ENCODE assay signal across 17 cellular contexts in genomic region chr2:189249901-189250300, GRCh38.
DNase-seq lines count a peak whose midpoint lies in the region; ATAC-seq and TF ChIP-seq lines count a peak whose summit lies in the region.
"Had no signal": no experiment of that assay in that cellular context is flagged by ENCODE, and none has a peak within 500 bp of the region (broad histone marks: within the 10 kb centered on the region; RNA-seq: fewer than 3 reads in every experiment).

No MANE protein-coding gene starts in this region.

- H3K27me3 ChIP-seq in IMR-90 (ENCODE audit: control insufficient read depth, insufficient read depth, low read length): no peaks in the 10 kb centered on the region
- H3K27me3 ChIP-seq in left lung: no peaks in the 10 kb centered on the region
- H3K27me3 ChIP-seq in thoracic aorta (replicated peaks; ENCODE audit: insufficient read depth): no peaks in the 10 kb centered on the region

- no peak overlapping the region for H2AK5ac ChIP-seq in IMR-90 (ENCODE audit: low read depth, low read length)

- 40% methylated on average over 1 of the region's 5 CpGs; no CpG with 5 or more reads in 1 of the 2 experiments for WGBS in IMR-90 (ENCODE audit: extremely low coverage in 2 of 2, insufficient read length in 1 of 2), 2 experiments

- TF ChIP-seq RAD21 in IMR-90 (IDR thresholded peaks at IDR 0.05; ENCODE audit: low read length): no peak

- dilution Hi-C loops in IMR-90 (cut with HindIII; ENCODE audit: low sequenced_read_pairs, unreplicated experiment): no loop called here

- CTCF ChIA-PET in IMR-90 (lab: Yijun Ruan, JAX): no interaction called here

- peak overlapping the region; percentile 32; the same call in 1 of the 2 replicates for H3K18ac ChIP-seq in IMR-90 (ENCODE audit: low read depth, low read length)

- H2AK9ac ChIP-seq in IMR-90 (replicated peaks; ENCODE audit: low read depth, low read length, poor library complexity): no peak overlapping the region

- no peak for DNase-seq in IMR-90
- DNase-seq in choroid plexus epithelial cell (ENCODE audit: low read depth): peak; percentile 67
- peak in 1 of 2 donors; percentile 29 for DNase-seq in left lung
- no peak for DNase-seq in thoracic aorta (ENCODE audit: low spot score)
- no peak for DNase-seq in activated CD4-positive, alpha-beta T cell treated with anti-CD3 and anti-CD28 coated beads, Interleukin-2, amount 50 U/mL, for 4 hours
- DNase-seq: NCI-H1105, NCI-H146, NCI-H2029, NCI-H2227 treated with DMSO at 0.1 percent for 48 hours, NCI-H510A treated with DMSO at 0.1 percent for 48 hours, NCI-H748 treated with DMSO at 0.1 percent for 48 hours, PC-9, SIG-M5, SK-N-SH had no signal

- H3K9ac ChIP-seq in IMR-90 (ENCODE audit: low read depth, low read length): no peak overlapping the region
- H3K9ac ChIP-seq: SK-N-SH had no signal

- no peak overlapping the region for H3K4me2 ChIP-seq in IMR-90 (ENCODE audit: low read depth, low read length)
- H3K4me2 ChIP-seq: PC-9, SK-N-SH had no signal

- peaks cover 0 to 6% of the 10 kb centered on the region in 2 experiments; a peak in 1 of 4 replicates for H3K79me1 ChIP-seq in IMR-90 (ENCODE audit: low read depth in 1 of 2, low read length in 2 of 2)

- no peak overlapping the region for H2AFZ ChIP-seq in IMR-90 (replicated peaks; ENCODE audit: low read length, poor library complexity)
- H2AFZ ChIP-seq: PC-9 had no signal

- no peak overlapping the region for H2BK20ac ChIP-seq in IMR-90 (ENCODE audit: low read depth, low read length)

- no peak overlapping the region for H2BK5ac ChIP-seq in IMR-90 (ENCODE audit: low read depth, low read length, poor library complexity, severe bottlenecking)

- no peak overlapping the region for H3K56ac ChIP-seq in IMR-90 (ENCODE audit: extremely low read depth, insufficient read depth, low read length)

- H4K91ac ChIP-seq in IMR-90 (ENCODE audit: insufficient read depth, low read depth, low read length): no peak overlapping the region

- ATAC-seq in IMR-90 (ENCODE audit: low read depth) (no peak), left lung (peak; percentile 84), thoracic aorta (ENCODE audit: insufficient number of reproducible peaks, low FRiP score, low read depth) (no peak), HG02938 (IDR thresholded peaks at IDR 0.05; ENCODE audit: unreplicated experiment) (no peak), GM18867 (IDR thresholded peaks at IDR 0.05; ENCODE audit: unreplicated experiment) (no peak)
- ATAC-seq: HCT116 had no signal

- H3K9me1 ChIP-seq in IMR-90 (ENCODE audit: insufficient read depth, low read length): peaks cover 6% of the 10 kb centered on the region

- H3K27ac ChIP-seq in IMR-90 (ENCODE audit: insufficient read depth, low read length): no peak overlapping the region
- no peak overlapping the region for H3K27ac ChIP-seq in left lung
- peak overlapping the region; percentile 22 to 26 for H3K27ac ChIP-seq in thoracic aorta
- H3K27ac ChIP-seq: PC-9 had no signal

- TF ChIP-seq POLR2A in IMR-90 (IDR thresholded peaks at IDR 0.05; ENCODE audit: low read depth, low read length): no peak

- no peak overlapping the region for H4K8ac ChIP-seq in IMR-90 (ENCODE audit: low read depth in 2 of 2, low read length in 2 of 2)

- no TSS peak for BruUV-seq in IMR-90 (replicated peaks; lab: Mats Ljungman, UMichigan)

- in situ Hi-C loops in IMR-90 (cut with MboI; ENCODE audit: low sequenced_read_pairs): no loop called here

- H3K9me3 ChIP-seq in IMR-90 (ENCODE audit: control insufficient read depth, insufficient read depth, low read length) (no peaks in the 10 kb centered on the region), left lung (no peaks in the 10 kb centered on the region), thoracic aorta (no peaks in the 10 kb centered on the region)
- H3K9me3 ChIP-seq: SK-N-SH had no signal

- no peak overlapping the region for H3K23ac ChIP-seq in IMR-90 (ENCODE audit: low read depth, low read length)

- H3K4me3 ChIP-seq in IMR-90 (ENCODE audit: insufficient read depth, low read depth, low read length) (no peak overlapping the region), choroid plexus epithelial cell (ENCODE audit: low read depth, low read length) (no peak overlapping the region), left lung (no peak overlapping the region), thoracic aorta (no peak overlapping the region)
- H3K4me3 ChIP-seq: PC-9 had no signal

- intact Hi-C loops in IMR-90 (cut with micrococcal nuclease) (no loop called here), left lung (cut with DNase I) (no loop called here)

- no peak overlapping the region for H4K5ac ChIP-seq in IMR-90 (ENCODE audit: low read depth, low read length)

- TF ChIP-seq CTCF in IMR-90 (conservative IDR thresholded peaks at IDR 0.05; ENCODE audit: low read depth, low read length): no peak
- no peak for TF ChIP-seq CTCF in choroid plexus epithelial cell (conservative IDR thresholded peaks at IDR 0.05; ENCODE audit: low read depth, low read length)
- TF ChIP-seq CTCF in left lung (IDR thresholded peaks at IDR 0.05): no peak
- TF ChIP-seq CTCF in thoracic aorta (IDR thresholded peaks at IDR 0.05): no peak

- H2BK15ac ChIP-seq in IMR-90 (ENCODE audit: low read depth, low read length): 0 out of 3 replicates have a peak overlapping the region, but pooled peaks have one; percentile 44

- H4K20me1 ChIP-seq in IMR-90 (ENCODE audit: insufficient read depth, low read length): no peaks in the 10 kb centered on the region

- H3K36me3 ChIP-seq in IMR-90 (ENCODE audit: control insufficient read depth, insufficient read depth, low read length): no peaks in the 10 kb centered on the region
- no peaks in the 10 kb centered on the region for H3K36me3 ChIP-seq in left lung
- H3K36me3 ChIP-seq in thoracic aorta: no peaks in the 10 kb centered on the region

- H3K4me1 ChIP-seq in IMR-90 (ENCODE audit: control insufficient read depth, insufficient read depth, low read length): peaks cover 12% of the 10 kb centered on the region
- peaks cover 3 to 11% of the 10 kb centered on the region in 2 donors for H3K4me1 ChIP-seq in left lung
- peaks cover 13 to 59% of the 10 kb centered on the region in 2 donors for H3K4me1 ChIP-seq in thoracic aorta (ENCODE audit: control insufficient read depth in 1 of 2, low read depth in 2 of 2)

- POLR2A ChIA-PET in IMR-90 (lab: Charles Lee; ENCODE audit: unreplicated experiment): no interaction called here

- no peak overlapping the region for H3K14ac ChIP-seq in IMR-90 (replicated peaks; ENCODE audit: low read depth, low read length)

- H3K4ac ChIP-seq in IMR-90 (ENCODE audit: low read depth, low read length): 0 out of 2 replicates have a peak overlapping the region, but pooled peaks have one; percentile 13

- no peak overlapping the region; the same call in 1 of the 2 replicates for H2BK120ac ChIP-seq in IMR-90 (ENCODE audit: low read depth, low read length)

TF ChIP-seq in IMR-90, 13 proteins besides CTCF, POLR2A, EP300 and RAD21:
- TF ChIP-seq MAZ (IDR thresholded peaks at IDR 0.05; ENCODE audit: borderline replicate concordance, low read depth, low read length) (no peak), FOS (IDR thresholded peaks at IDR 0.05; ENCODE audit: low read depth, low read length) (no peak), CHD1 (IDR thresholded peaks at IDR 0.05; ENCODE audit: low read depth, low read length) (no peak), RFX5 (IDR thresholded peaks at IDR 0.05; ENCODE audit: low read depth, low read length) (no peak), SMC3 (IDR thresholded peaks at IDR 0.05; ENCODE audit: low read depth, low read length) (no peak)

Comparison
In these comparisons a context has a peak if more than half of its experiments do, and no peak if none do; other contexts are left out.
1. H3K27ac ChIP-seq: peak in thoracic aorta (2 of 2); none in IMR-90 (single experiment) and left lung (0 of 2).